1 cellular context compared by ENCODE assay signal in genomic region chr2:38886041-38886440, GRCh38.
TF ChIP-seq lines count a peak whose summit lies in the region.

No MANE protein-coding gene starts in this region.

TF ChIP-seq in K562, 482 proteins besides CTCF, POLR2A, EP300 and RAD21:
- TF ChIP-seq CBFA2T3 (IDR thresholded peaks at IDR 0.05) (0 out of 2 replicates have a peak, but pooled peaks have one; percentile 17), HOMEZ (CRISPR knock-in tag; IDR thresholded peaks at IDR 0.05) (no peak), EHMT2 (IDR thresholded peaks at IDR 0.05) (no peak), TCF3 (CRISPR knock-in tag; IDR thresholded peaks at IDR 0.05) (0 out of 2 replicates have a peak, but pooled peaks have one; percentile 22), DPF2 (IDR thresholded peaks at IDR 0.05) (no peak), ZNF311 (CRISPR knock-in tag; IDR thresholded peaks at IDR 0.05) (no peak), ZNF384 (IDR thresholded peaks at IDR 0.05; ENCODE audit: low read depth, low read length) (no peak)
